In genomic region chr11:558503-558902, GRCh38 we compare ENCODE assay signal across 14 cellular contexts. TPM values are rescaled to one million over a fixed set of nuclear protein-coding genes. Genes with fewer than 3 reads are reported as not detected.
DNase-seq lines count a peak whose midpoint lies in the region; ATAC-seq, FAIRE-seq and TF ChIP-seq lines count a peak whose summit lies in the region.
"Had no signal": no experiment of that assay in that cellular context is flagged by ENCODE, and none has a peak within 500 bp of the region (broad histone marks: within the 10 kb centered on the region; RNA-seq: fewer than 3 reads in every experiment).

No MANE protein-coding gene starts in this region.

- peaks cover 18% of the 10 kb centered on the region for H3K27me3 Mint-ChIP-seq in activated naive CD8-positive, alpha-beta T cell treated with anti-CD3 and anti-CD28 coated beads, Interleukin-2, amount 10 ng/mL, durations not matched to agents 7 days and 5 days
- H3K27me3 Mint-ChIP-seq in activated naive CD8-positive, alpha-beta T cell treated with anti-CD3 and anti-CD28 coated beads for 36 hours, result peaks cover 5% of the 10 kb centered on the region

- no peak overlapping the region for H3K4me3 Mint-ChIP-seq in activated naive CD8-positive, alpha-beta T cell treated with anti-CD3 and anti-CD28 coated beads, Interleukin-2, amount 10 ng/mL, durations not matched to agents 7 days and 5 days
- no peak overlapping the region for H3K4me3 Mint-ChIP-seq in activated naive CD8-positive, alpha-beta T cell treated with anti-CD3 and anti-CD28 coated beads for 36 hours

- no peak overlapping the region for H2BK5ac ChIP-seq in trophoblast cell (ENCODE audit: low read depth, low read length, poor library complexity)

- no peak overlapping the region for H2AFZ ChIP-seq in trophoblast cell (ENCODE audit: insufficient read depth, low read length, poor library complexity)
- H2AFZ ChIP-seq: GM23248 had no signal

- no peak overlapping the region for H3K14ac ChIP-seq in trophoblast cell (ENCODE audit: low read length)

- peaks cover 0 to 2% of the 10 kb centered on the region in 2 donors for H3K36me3 ChIP-seq in kidney (ENCODE audit: control insufficient read depth in 1 of 2, insufficient read depth in 2 of 2, low read length in 2 of 2)
- H3K36me3 ChIP-seq in trophoblast cell (ENCODE audit: control insufficient read depth in 1 of 2, insufficient read depth in 2 of 2, low read length in 2 of 2), result peaks cover 7 to 17% of the 10 kb centered on the region in 2 experiments

- peaks cover 17% of the 10 kb centered on the region for H3K27me3 ChIP-seq in trophoblast cell (ENCODE audit: insufficient read depth, low read length)

- H3K4me1 ChIP-seq in kidney (ENCODE audit: control insufficient read depth in 1 of 2, insufficient read depth in 1 of 2, low read depth in 1 of 2, low read length in 2 of 2) (peaks cover 8 to 37% of the 10 kb centered on the region in 2 donors), trophoblast cell (ENCODE audit: control insufficient read depth in 1 of 2, insufficient read depth in 2 of 2, low read length in 2 of 2) (peaks cover 34 to 38% of the 10 kb centered on the region in 2 experiments)

- H4K8ac ChIP-seq in trophoblast cell (ENCODE audit: low read depth, low read length), result no peak overlapping the region

- no peak for FAIRE-seq in kidney (lab: Jason Lieb, UNC)
- no peak for FAIRE-seq in D721Med (lab: Jason Lieb, UNC)
- FAIRE-seq: K562 had no signal

- no peak overlapping the region for H4K91ac ChIP-seq in trophoblast cell (ENCODE audit: low read depth, low read length)

- H3K9me3 Mint-ChIP-seq in activated naive CD8-positive, alpha-beta T cell treated with anti-CD3 and anti-CD28 coated beads, Interleukin-2, amount 10 ng/mL, durations not matched to agents 7 days and 5 days, result no peaks in the 10 kb centered on the region
- H3K9me3 Mint-ChIP-seq in activated naive CD8-positive, alpha-beta T cell treated with anti-CD3 and anti-CD28 coated beads for 36 hours, result no peaks in the 10 kb centered on the region
- H3K9me3 Mint-ChIP-seq: CD8-positive, alpha-beta memory T cell had no signal

- H3K4me2 ChIP-seq in trophoblast cell (ENCODE audit: low read length), result no peak overlapping the region
- H3K4me2 ChIP-seq: BLaER1 had no signal

- no peak overlapping the region for H2BK12ac ChIP-seq in trophoblast cell (ENCODE audit: low read length)

- no CpG with 5 or more reads among the region's 20 CpGs for WGBS in trophoblast cell (ENCODE audit: extremely low coverage, insufficient coverage, insufficient read length)

- H3K4me3 ChIP-seq in kidney (ENCODE audit: low read length in 2 of 2), result no peak overlapping the region
- H3K4me3 ChIP-seq in trophoblast cell (ENCODE audit: low read depth, low read length), result no peak overlapping the region
- H3K4me3 ChIP-seq: BLaER1, GM23248, K562 had no signal

- peaks cover 11% of the 10 kb centered on the region for H3K4me1 Mint-ChIP-seq in activated naive CD8-positive, alpha-beta T cell treated with anti-CD3 and anti-CD28 coated beads, Interleukin-2, amount 10 ng/mL, durations not matched to agents 7 days and 5 days
- peaks cover 9% of the 10 kb centered on the region for H3K4me1 Mint-ChIP-seq in activated naive CD8-positive, alpha-beta T cell treated with anti-CD3 and anti-CD28 coated beads for 36 hours

- H3K4ac ChIP-seq in trophoblast cell (ENCODE audit: low read depth, low read length), result no peak overlapping the region

- H3K27ac Mint-ChIP-seq in activated naive CD8-positive, alpha-beta T cell treated with anti-CD3 and anti-CD28 coated beads, Interleukin-2, amount 10 ng/mL, durations not matched to agents 7 days and 5 days, result no peak overlapping the region
- no peak overlapping the region for H3K27ac Mint-ChIP-seq in activated naive CD8-positive, alpha-beta T cell treated with anti-CD3 and anti-CD28 coated beads for 36 hours

- peaks cover 20% of the 10 kb centered on the region for H3K79me2 ChIP-seq in trophoblast cell (ENCODE audit: control insufficient read depth, insufficient read depth, low read length, poor library complexity)

- H3K18ac ChIP-seq in trophoblast cell (ENCODE audit: low read length), result no peak overlapping the region

- TF ChIP-seq CTCF in kidney (IDR thresholded peaks at IDR 0.05; ENCODE audit: borderline replicate concordance, extremely low read depth, insufficient read depth), result no peak
- no peak for TF ChIP-seq CTCF in D721Med (IDR thresholded peaks at IDR 0.05; ENCODE audit: insufficient read depth, missing control alignments)

- H3K36me3 Mint-ChIP-seq in activated naive CD8-positive, alpha-beta T cell treated with anti-CD3 and anti-CD28 coated beads, Interleukin-2, amount 10 ng/mL, durations not matched to agents 7 days and 5 days, result no peaks in the 10 kb centered on the region
- H3K36me3 Mint-ChIP-seq in activated naive CD8-positive, alpha-beta T cell treated with anti-CD3 and anti-CD28 coated beads for 36 hours, result no peaks in the 10 kb centered on the region

- H3K9me3 ChIP-seq in kidney (ENCODE audit: control insufficient read depth in 1 of 2, low read length in 2 of 2) (no peaks in the 10 kb centered on the region), trophoblast cell (ENCODE audit: insufficient read depth, low read depth, low read length) (peaks cover 5% of the 10 kb centered on the region)
- H3K9me3 ChIP-seq: BLaER1 had no signal

- no peak overlapping the region for H3K27ac ChIP-seq in kidney (ENCODE audit: low read depth in 2 of 2, low read length in 2 of 2)
- H3K27ac ChIP-seq in trophoblast cell (ENCODE audit: low read depth, low read length), result no peak overlapping the region
- H3K27ac ChIP-seq: BLaER1, GM23248, HL-60 had no signal

- DNase-seq in activated naive CD8-positive, alpha-beta T cell treated with anti-CD3 and anti-CD28 coated beads, Interleukin-2, amount 10 ng/mL, durations not matched to agents 7 days and 5 days, result peak; percentile 38
- no peak for DNase-seq in activated naive CD8-positive, alpha-beta T cell treated with anti-CD3 and anti-CD28 coated beads for 36 hours
- DNase-seq in kidney (peak; percentile 78), trophoblast cell (no peak), kidney glomerular epithelial cell (lab: John Stamatoyannopoulos, UW) (no peak), D721Med (ENCODE audit: insufficient read length, low spot score) (no peak)
- DNase-seq: AML-193, DMS 273 treated with DMSO at 0.1 percent for 48 hours, GM23248, H7 had no signal

- no peak overlapping the region for H2BK120ac ChIP-seq in trophoblast cell (ENCODE audit: insufficient read depth, low read length, poor library complexity)

- H3K79me1 ChIP-seq in trophoblast cell (ENCODE audit: low read length), result peaks cover 28% of the 10 kb centered on the region

- POLR2A ChIA-PET in activated naive CD8-positive, alpha-beta T cell treated with anti-CD3 and anti-CD28 coated beads, Interleukin-2, amount 10 ng/mL, durations not matched to agents 7 days and 5 days (lab: Charles Lee), result interaction anchor here (0.9 kb wide), 1 partner anchor 23 kb away, joined by 4 read pairs; the partner anchor contains the start of gene HRAS

- H3K9ac ChIP-seq in kidney (ENCODE audit: low read length in 2 of 2) (no peak overlapping the region), trophoblast cell (ENCODE audit: low read length) (no peak overlapping the region)
- H3K9ac ChIP-seq: BLaER1, GM23248 had no signal

- no peak overlapping the region for H4K12ac ChIP-seq in trophoblast cell (ENCODE audit: low read depth, low read length)

- H3K23ac ChIP-seq in trophoblast cell (ENCODE audit: low read length), result no peak overlapping the region

- ATAC-seq in activated naive CD8-positive, alpha-beta T cell treated with anti-CD3 and anti-CD28 coated beads, Interleukin-2, amount 10 ng/mL, durations not matched to agents 7 days and 5 days (ENCODE audit: low read depth), result no peak
- ATAC-seq: K562 had no signal

- intact Hi-C loops in kidney (cut with DNase I), result loop anchor here (10.0 kb wide), 1 partner anchor 166 kb away; no protein-coding TSS in a partner anchor

- H2AK5ac ChIP-seq in trophoblast cell (ENCODE audit: low read length), result peak overlapping the region; percentile 20

RNA-seq across cellular contexts. Expression of gene LMNTD2, which starts 2.0 kb away (rescaled TPM):
- 1 to 10 TPM; 2.5 to 2.7 TPM for total RNA-seq in activated naive CD8-positive, alpha-beta T cell treated with anti-CD3 and anti-CD28 coated beads, Interleukin-2, amount 10 ng/mL, durations not matched to agents 7 days and 5 days
- 1 to 10 TPM; 1.2 to 1.3 TPM for total RNA-seq in activated naive CD8-positive, alpha-beta T cell treated with anti-CD3 and anti-CD28 coated beads for 36 hours
- 8.0 TPM for total RNA-seq in kidney
- polyA plus RNA-seq in kidney (ENCODE audit: insufficient read depth, low read depth, low replicate concordance), result 6.2 TPM
- polyA plus RNA-seq in trophoblast cell (2013), result 2.2 and 2.6 TPM in 2 replicates

RNA-seq across cellular contexts. Expression of gene RASSF7, which starts 2.3 kb away (rescaled TPM):
- 10 to 100 TPM; 36.5 to 41.0 TPM for total RNA-seq in activated naive CD8-positive, alpha-beta T cell treated with anti-CD3 and anti-CD28 coated beads, Interleukin-2, amount 10 ng/mL, durations not matched to agents 7 days and 5 days
- 10 to 100 TPM in 1 of 2 experiments, 1 to 10 TPM in 1; 9.8 to 11.5 TPM for total RNA-seq in activated naive CD8-positive, alpha-beta T cell treated with anti-CD3 and anti-CD28 coated beads for 36 hours
- 106 TPM for total RNA-seq in kidney
- polyA plus RNA-seq in kidney (ENCODE audit: insufficient read depth, low read depth, low replicate concordance), result 108 TPM
- 41.3 and 45.5 TPM in 2 replicates for polyA plus RNA-seq in trophoblast cell (2013)

RNA-seq across cellular contexts. Expression of gene PHRF1, which starts 17.8 kb away (rescaled TPM):
- 10 to 100 TPM; 55.4 to 58.9 TPM for total RNA-seq in activated naive CD8-positive, alpha-beta T cell treated with anti-CD3 and anti-CD28 coated beads, Interleukin-2, amount 10 ng/mL, durations not matched to agents 7 days and 5 days
- total RNA-seq in activated naive CD8-positive, alpha-beta T cell treated with anti-CD3 and anti-CD28 coated beads for 36 hours, result 10 to 100 TPM; 42.3 to 44.3 TPM
- total RNA-seq in kidney, result 30.9 TPM
- 7.5 TPM for polyA plus RNA-seq in kidney (ENCODE audit: insufficient read depth, low read depth, low replicate concordance)
- polyA plus RNA-seq in trophoblast cell (2013), result 23.6 and 23.8 TPM in 2 replicates

RNA-seq across cellular contexts. Expression of gene LRRC56, which starts 21.2 kb away (rescaled TPM):
- 1 to 10 TPM; 4.3 to 4.7 TPM for total RNA-seq in activated naive CD8-positive, alpha-beta T cell treated with anti-CD3 and anti-CD28 coated beads, Interleukin-2, amount 10 ng/mL, durations not matched to agents 7 days and 5 days
- 1 to 10 TPM; 1.4 to 2.2 TPM for total RNA-seq in activated naive CD8-positive, alpha-beta T cell treated with anti-CD3 and anti-CD28 coated beads for 36 hours
- 7.7 TPM for total RNA-seq in kidney
- 1.2 TPM for polyA plus RNA-seq in kidney (ENCODE audit: insufficient read depth, low read depth, low replicate concordance)
- 0.22 and 0.40 TPM in 2 replicates for polyA plus RNA-seq in trophoblast cell (2013)

RNA-seq across cellular contexts. Expression of gene HRAS, which starts 23.1 kb away (rescaled TPM):
- 10 to 100 TPM; 47.6 to 49.9 TPM for total RNA-seq in activated naive CD8-positive, alpha-beta T cell treated with anti-CD3 and anti-CD28 coated beads, Interleukin-2, amount 10 ng/mL, durations not matched to agents 7 days and 5 days
- 10 to 100 TPM; 46.0 to 48.7 TPM for total RNA-seq in activated naive CD8-positive, alpha-beta T cell treated with anti-CD3 and anti-CD28 coated beads for 36 hours
- total RNA-seq in kidney, result 66.1 TPM
- polyA plus RNA-seq in kidney (ENCODE audit: insufficient read depth, low read depth, low replicate concordance), result 100 TPM
- 39.2 and 40.8 TPM in 2 replicates for polyA plus RNA-seq in trophoblast cell (2013)

Comparison
In these comparisons a context has a peak if more than half of its experiments do, and no peak if none do; other contexts are left out.
1. DNase-seq: peak in activated naive CD8-positive, alpha-beta T cell treated with anti-CD3 and anti-CD28 coated beads, Interleukin-2, amount 10 ng/mL, durations not matched to agents 7 days and 5 days (single experiment) and kidney (single experiment); none in activated naive CD8-positive, alpha-beta T cell treated with anti-CD3 and anti-CD28 coated beads for 36 hours (single experiment), trophoblast cell (0 of 2), kidney glomerular epithelial cell (single experiment) and D721Med (single experiment).